Comparison of ENCODE assay signal across 7 cellular contexts in genomic region chr11:65870706-65871681, GRCh38. TPM values are rescaled to one million over a fixed set of nuclear protein-coding genes. Genes with fewer than 3 reads are reported as not detected.
DNase-seq lines count a peak whose midpoint lies in the region; ATAC-seq and TF ChIP-seq lines count a peak whose summit lies in the region.
"Had no signal": no experiment of that assay in that cellular context is flagged by ENCODE, and none has a peak within 500 bp of the region (broad histone marks: within the 10 kb centered on the region; RNA-seq: fewer than 3 reads in every experiment).

No MANE protein-coding gene starts in this region.

- H3K36me3 Mint-ChIP-seq in WTC11: no peaks in the 10 kb centered on the region
- peaks cover 0 to 7% (median 0%) of the 10 kb centered on the region in 5 donors for H3K36me3 Mint-ChIP-seq in naive thymus-derived CD4-positive, alpha-beta T cell

- intact Hi-C loops in naive thymus-derived CD4-positive, alpha-beta T cell (cut with micrococcal nuclease): loop anchor here in 1 of 2 donors (5.0 kb wide), 1 partner anchor 971 kb away; the partner anchor contains the start of gene RCE1

- H3K4me3 ChIP-seq in naive thymus-derived CD4-positive, alpha-beta T cell (ENCODE audit: low read length): no peak overlapping the region

- no peak for ATAC-seq in WTC11
- no peak for ATAC-seq in naive thymus-derived CD4-positive, alpha-beta T cell
- no peak for ATAC-seq in GM21367 (IDR thresholded peaks at IDR 0.05; ENCODE audit: unreplicated experiment)
- ATAC-seq in HG03039 (IDR thresholded peaks at IDR 0.05; ENCODE audit: unreplicated experiment): no peak

- peaks cover 10 to 19% of the 10 kb centered on the region in 2 donors for H3K4me1 ChIP-seq in naive thymus-derived CD4-positive, alpha-beta T cell (ENCODE audit: control insufficient read depth in 2 of 2, insufficient read depth in 2 of 2, low read length in 2 of 2)

- 0 out of 2 replicates have a peak overlapping the region, but pooled peaks have one; percentile 8 for H3K4me3 Mint-ChIP-seq in WTC11
- H3K4me3 Mint-ChIP-seq in naive thymus-derived CD4-positive, alpha-beta T cell: peak overlapping the region in 7 of 10 donors; percentile 14 to 68 (median 23)

- H3K4me1 Mint-ChIP-seq in WTC11: peaks cover 10% of the 10 kb centered on the region
- peaks cover 13 to 26% (median 16%) of the 10 kb centered on the region in 7 donors for H3K4me1 Mint-ChIP-seq in naive thymus-derived CD4-positive, alpha-beta T cell

- peaks cover 52% of the 10 kb centered on the region for H3K27me3 Mint-ChIP-seq in WTC11 (ENCODE audit: low read depth)
- H3K27me3 Mint-ChIP-seq in naive thymus-derived CD4-positive, alpha-beta T cell: peaks cover 0 to 3% (median 0%) of the 10 kb centered on the region in 5 donors

- no peaks in the 10 kb centered on the region for H3K9me3 ChIP-seq in naive thymus-derived CD4-positive, alpha-beta T cell (ENCODE audit: control insufficient read depth in 2 of 3, low read length in 3 of 3)

- H3K36me3 ChIP-seq in naive thymus-derived CD4-positive, alpha-beta T cell (ENCODE audit: control insufficient read depth in 2 of 3, insufficient read depth in 3 of 3, low read length in 3 of 3): peaks cover 0 to 12% (median 0%) of the 10 kb centered on the region in 3 experiments

- TF ChIP-seq CTCF in WTC11 (IDR thresholded peaks at IDR 0.05): no peak

- H3K27ac Mint-ChIP-seq in WTC11: no peak overlapping the region
- H3K27ac Mint-ChIP-seq in naive thymus-derived CD4-positive, alpha-beta T cell: peak overlapping the region in 6 of 9 donors; percentile 31 to 94 (median 48)

- POLR2A ChIA-PET in WTC11 (lab: Charles Lee): interaction anchor here (0.8 to 2.2 kb wide), 5 partner anchors 9 to 18 kb away, joined by 3 to 26 read pairs (median 4); partner anchors contain the start of genes CFL1, FIBP and MUS81
- POLR2A ChIA-PET in naive thymus-derived CD4-positive, alpha-beta T cell (lab: Charles Lee): interaction anchor here (0.8 to 4.8 kb wide), 6 partner anchors 10 to 131 kb away, joined by 3 to 109 read pairs (median 4); partner anchors contain the start of genes BANF1, CCDC85B, CFL1 and EIF1AD

- DNase-seq in DMS53 treated with DMSO at 0.1 percent for 48 hours (lab: John Stamatoyannopoulos, UW; ENCODE audit: unreplicated experiment) (peak; percentile 19), WTC11 (ENCODE audit: low spot score) (no peak)
- DNase-seq in naive thymus-derived CD4-positive, alpha-beta T cell: no peak
- no peak for DNase-seq in stimulated activated naive CD4-positive, alpha-beta T cell treated with Interleukin-2 at 50 U/mL for 16 hours (lab: John Stamatoyannopoulos, UW)
- DNase-seq: NCI-H2227 treated with DMSO at 0.1 percent for 48 hours had no signal

- H3K9me3 Mint-ChIP-seq in WTC11: no peaks in the 10 kb centered on the region
- no peaks in the 10 kb centered on the region for H3K9me3 Mint-ChIP-seq in naive thymus-derived CD4-positive, alpha-beta T cell

- H3K27ac ChIP-seq in naive thymus-derived CD4-positive, alpha-beta T cell (ENCODE audit: low read depth, low read length): no peak overlapping the region

- CTCF ChIA-PET in WTC11 (lab: Charles Lee): interaction anchor here (1.1 to 16.6 kb wide), 7 partner anchors 10 to 91 kb away, joined by 3 to 539 read pairs (median 4); partner anchors contain the start of genes CCDC85B, CFL1, FIBP and MUS81
- CTCF ChIA-PET in naive thymus-derived CD4-positive, alpha-beta T cell (lab: Charles Lee): interaction anchor here (0.8 to 4.7 kb wide), 3 partner anchors 11 to 256 kb away, joined by 3 to 38 read pairs (median 30); partner anchors contain the start of gene MUS81

- no peaks in the 10 kb centered on the region for H3K27me3 ChIP-seq in naive thymus-derived CD4-positive, alpha-beta T cell (ENCODE audit: control insufficient read depth in 2 of 2, insufficient read depth in 2 of 2, low read length in 2 of 2)

TF ChIP-seq in WTC11, 78 proteins besides CTCF, POLR2A, EP300 and RAD21:
- no peak for TF ChIP-seq E2F5 (CRISPR knock-in tag; IDR thresholded peaks at IDR 0.05)
- TF ChIP-seq KAT7 (CRISPR knock-in tag; IDR thresholded peaks at IDR 0.05; ENCODE audit: borderline replicate concordance): no peak
- TF ChIP-seq ZNF232 (CRISPR knock-in tag; IDR thresholded peaks at IDR 0.05): no peak
- TF ChIP-seq FOXP1 (CRISPR knock-in tag; IDR thresholded peaks at IDR 0.05; ENCODE audit: borderline replicate concordance): no peak
- TF ChIP-seq MXD4 (CRISPR knock-in tag; IDR thresholded peaks at IDR 0.05; ENCODE audit: borderline replicate concordance): no peak

RNA-seq across cellular contexts. Expression of gene EFEMP2, which starts 1.6 kb away (rescaled TPM):
- 14.2 to 17.9 TPM (median 17.8 TPM) in 3 replicates for total RNA-seq in WTC11 (2021)
- total RNA-seq in naive thymus-derived CD4-positive, alpha-beta T cell: 10 to 100 TPM in 3 of 5 experiments, 1 to 10 TPM in 2; 5.9 to 16.0 (median 12.7) TPM
- under 1 TPM; 0.40 to 0.60 TPM for polyA plus RNA-seq in naive thymus-derived CD4-positive, alpha-beta T cell

RNA-seq across cellular contexts. Expression of gene CTSW, which starts 8.6 kb away (rescaled TPM):
- total RNA-seq in WTC11 (2021): 0.18 TPM in 1 of 3 replicates, not detected in the others
- total RNA-seq in naive thymus-derived CD4-positive, alpha-beta T cell: 100 to 1,000 TPM in 1 of 5 experiments, 10 to 100 TPM in 4; 24.9 to 148 (median 29.3) TPM
- 10 to 100 TPM; 31.7 to 58.7 TPM for polyA plus RNA-seq in naive thymus-derived CD4-positive, alpha-beta T cell

RNA-seq across cellular contexts. Expression of gene MUS81, which starts 10.8 kb away (rescaled TPM):
- 44.9 to 45.9 TPM (median 45.1 TPM) in 3 replicates for total RNA-seq in WTC11 (2021)
- 100 to 1,000 TPM in 2 of 5 experiments, 10 to 100 TPM in 3; 51.8 to 117 (median 97.7) TPM for total RNA-seq in naive thymus-derived CD4-positive, alpha-beta T cell
- 10 to 100 TPM; 18.3 to 33.0 TPM for polyA plus RNA-seq in naive thymus-derived CD4-positive, alpha-beta T cell

RNA-seq across cellular contexts. Expression of gene CFL1, which starts 13.0 kb away (rescaled TPM):
- 1,014 to 1,073 TPM (median 1,031 TPM) in 3 replicates for total RNA-seq in WTC11 (2021)
- 1,000 to 10,000 TPM in 1 of 5 experiments, 100 to 1,000 TPM in 4; 403 to 1,550 (median 533) TPM for total RNA-seq in naive thymus-derived CD4-positive, alpha-beta T cell
- polyA plus RNA-seq in naive thymus-derived CD4-positive, alpha-beta T cell: 1,000 to 10,000 TPM; 2,039 to 2,314 TPM

RNA-seq across cellular contexts. Expression of gene FIBP, which starts 17.3 kb away (rescaled TPM):
- total RNA-seq in WTC11 (2021): 91.6 to 93.1 TPM (median 92.2 TPM) in 3 replicates
- 10 to 100 TPM; 25.9 to 72.1 (median 43.4) TPM for total RNA-seq in naive thymus-derived CD4-positive, alpha-beta T cell
- 10 to 100 TPM; 60.0 to 78.3 TPM for polyA plus RNA-seq in naive thymus-derived CD4-positive, alpha-beta T cell

Comparison
In these comparisons a context has a peak if more than half of its experiments do, and no peak if none do; other contexts are left out.
1. RNA of gene CTSW, which starts 8.6 kb away (total RNA-seq): 24.9 to 148 TPM in naive thymus-derived CD4-positive, alpha-beta T cell; 0.18 TPM in WTC11; every median in the first group is over 10 times any median in the second.